18 cellular contexts compared by ENCODE assay signal in genomic region chr2:52145005-52145404, GRCh38.
"Had no signal": no experiment of that assay in that cellular context is flagged by ENCODE, and none has a peak within 500 bp of the region (broad histone marks: within the 10 kb centered on the region; RNA-seq: fewer than 3 reads in every experiment).

No MANE protein-coding gene starts in this region.

- ATAC-seq: gastrocnemius medialis, left colon, lower lobe of right lung had no signal

- H3K27ac ChIP-seq: ascending aorta, breast epithelium, coronary artery, epithelial cell of prostate, gastrocnemius medialis, lower lobe of right lung, thoracic aorta, vagina, WERI-Rb-1 had no signal

- H3K36me3 ChIP-seq: ascending aorta, breast epithelium, gastrocnemius medialis, lower lobe of right lung, thoracic aorta, vagina, WERI-Rb-1 had no signal

- H3K4me1 ChIP-seq: ascending aorta, breast epithelium, gastrocnemius medialis, lower lobe of right lung, vagina had no signal

- DNase-seq: activated CD4-positive, alpha-beta T cell treated with anti-CD3 and anti-CD28 coated beads for 1 hour; activated gamma-delta T cell treated with Interleukin-2 at 50 U/mL for 16 hours; activated T-cell treated with anti-CD3 and anti-CD28 coated beads, Interleukin-2, amount 50 U/mL, for 1 hour; gastrocnemius medialis; hypothalamus; islet precursor cell; left colon; lower lobe of right lung; naive B cell; stimulated activated CD4-positive, alpha-beta T cell treated with anti-CD3 and anti-CD28 coated beads, Interleukin-4, amount 100 ng/mL, for 1 hour; stimulated activated naive CD4-positive, alpha-beta T cell; WERI-Rb-1 had no signal

- H3K4me3 ChIP-seq: ascending aorta, breast epithelium, coronary artery, gastrocnemius medialis, lower lobe of right lung, thoracic aorta, vagina had no signal

- H3K9me3 ChIP-seq: ascending aorta, breast epithelium, gastrocnemius medialis, lower lobe of right lung, thoracic aorta, vagina had no signal

- H3K27me3 ChIP-seq: ascending aorta, breast epithelium, gastrocnemius medialis, vagina had no signal
